Comparison of ENCODE assay signal across 1 cellular context in genomic region chr14:26702721-26703250, GRCh38.
TF ChIP-seq lines count a peak whose summit lies in the region.

No MANE protein-coding gene starts in this region.

TF ChIP-seq in GM23338, 12 proteins besides CTCF, POLR2A, EP300 and RAD21 (continued from another document):
- no peak for TF ChIP-seq REST (IDR thresholded peaks at IDR 0.05; ENCODE audit: unreplicated experiment)
- TF ChIP-seq ZNF114 (CRISPR knock-in tag; IDR thresholded peaks at IDR 0.05), result no peak
- no peak for TF ChIP-seq NANOG (IDR thresholded peaks at IDR 0.05; ENCODE audit: borderline replicate concordance)
- no peak for TF ChIP-seq POLR2AphosphoS5 (IDR thresholded peaks at IDR 0.05; ENCODE audit: low read depth)
- TF ChIP-seq JUNB (IDR thresholded peaks at IDR 0.05; ENCODE audit: unreplicated experiment), result no peak
- no peak for TF ChIP-seq CREB1 (CRISPR knock-in tag; IDR thresholded peaks at IDR 0.05; ENCODE audit: low read depth)
- TF ChIP-seq EZH2 (IDR thresholded peaks at IDR 0.05; ENCODE audit: low read depth, unreplicated experiment), result no peak
- no peak for TF ChIP-seq ZNF331 (CRISPR knock-in tag; IDR thresholded peaks at IDR 0.05; ENCODE audit: low read depth)
- no peak for TF ChIP-seq ZNF462 (CRISPR knock-in tag; IDR thresholded peaks at IDR 0.05)
- TF ChIP-seq STAT1 (IDR thresholded peaks at IDR 0.05; ENCODE audit: unreplicated experiment), result no peak
TF ChIP-seq in GM23338: peak in this region for 0.
